ENCODE assay signal across 8 cellular contexts in the genomic region with DNA sequence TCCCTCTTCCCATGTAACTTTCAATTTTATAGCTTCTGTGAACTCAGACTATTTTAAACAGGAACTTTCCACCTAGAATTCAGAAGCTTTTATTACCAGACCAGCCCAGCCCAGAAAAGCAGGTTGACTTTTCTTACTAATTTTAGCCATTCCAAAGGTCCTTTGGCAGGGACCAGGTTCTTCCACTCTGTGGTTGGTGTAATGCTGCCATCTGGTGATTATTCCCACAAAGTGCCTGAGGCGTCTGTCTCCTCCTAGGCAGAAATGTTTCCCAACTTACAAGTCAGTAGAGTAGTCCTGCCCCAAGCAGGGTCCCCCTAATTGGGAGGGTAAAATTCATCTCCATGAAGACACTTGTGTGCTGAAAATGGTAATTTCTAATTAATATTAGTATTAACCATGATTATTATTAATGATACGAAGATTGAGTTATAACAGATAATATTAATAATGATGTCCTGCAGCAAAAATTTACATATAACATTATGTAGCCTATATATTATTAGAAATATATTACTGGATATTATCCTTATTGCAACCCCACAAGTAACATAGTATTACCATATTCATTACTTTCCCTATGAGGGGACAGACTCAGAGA. TPM values are rescaled to one million over a fixed set of nuclear protein-coding genes. Genes with fewer than 3 reads are reported as not detected.
DNase-seq lines count a peak whose midpoint lies in the region; ATAC-seq, FAIRE-seq and TF ChIP-seq lines count a peak whose summit lies in the region.

No MANE protein-coding gene starts in this region.

- H3K4me1 ChIP-seq in NT2/D1 (ENCODE audit: insufficient read depth, insufficient read length) (no peaks in the 10 kb centered on the region), H1 (replicated peaks in 1 of 4; ENCODE audit: control insufficient read depth in 3 of 4, insufficient read depth in 4 of 4, low read length in 3 of 4) (peaks cover 0 to 3% (median 1%) of the 10 kb centered on the region in 4 experiments; a peak in 2 of 7 replicates), mesendoderm (ENCODE audit: control insufficient read depth, low read depth, low read length) (no peaks in the 10 kb centered on the region)

- no peaks in the 10 kb centered on the region for H3K27me3 ChIP-seq in NT2/D1 (ENCODE audit: insufficient read depth, insufficient read length)
- no peaks in the 10 kb centered on the region for H3K27me3 ChIP-seq in H1 (replicated peaks in 1 of 4; ENCODE audit: control insufficient read depth in 3 of 4, extremely low read depth in 1 of 4, insufficient read depth in 3 of 4, low read length in 3 of 4)
- no peaks in the 10 kb centered on the region for H3K27me3 ChIP-seq in mesendoderm (ENCODE audit: insufficient read depth, low read length, poor library complexity)

- TF ChIP-seq RAD21 in Ishikawa (IDR thresholded peaks at IDR 0.05; ENCODE audit: low read depth) (peak; percentile 56), H1 (IDR thresholded peaks at IDR 0.05 in 1 of 2, conservative IDR thresholded peaks at IDR 0.05 in 1 of 2; ENCODE audit: low read depth in 2 of 2, low read length in 2 of 2) (peak; percentile 99)

- no peak overlapping the region for H2BK5ac ChIP-seq in H1 (ENCODE audit: low read depth, low read length)
- no peak overlapping the region for H2BK5ac ChIP-seq in mesendoderm (ENCODE audit: low read length)

- CTCF ChIA-PET in H1 (lab: Charles Lee; ENCODE audit: partially characterized antibody) = interaction anchor here (0.6 to 6.6 kb wide), 62 partner anchors 9 to 576 kb away, joined by 3 to 136 read pairs (median 4); no protein-coding TSS in a partner anchor
- CTCF ChIA-PET in activated CD4-positive, alpha-beta memory T cell treated with anti-CD3 and anti-CD28 coated beads for 36 hours (lab: Charles Lee) = interaction anchor here (1.2 to 1.4 kb wide), 2 partner anchors 190 to 499 kb away, joined by 3 to 4 read pairs; no protein-coding TSS in a partner anchor

- 36% methylated on average over 2 of the region's 2 CpGs; no CpG with 5 or more reads in 1 of the 2 experiments for WGBS in H1 (ENCODE audit: extremely low coverage in 1 of 2, insufficient coverage in 1 of 2, insufficient read length in 1 of 2, insufficient replicate concordance in 2 of 2, low coverage in 1 of 2, low lambda C conversion rate in 2 of 2, missing lambda C conversion rate in 1 of 2), 2 experiments
- no CpG with 5 or more reads among the region's 2 CpGs for WGBS in mesendoderm (ENCODE audit: extremely low coverage, insufficient coverage, low lambda C conversion rate)

- FAIRE-seq in D721Med (lab: Jason Lieb, UNC) (no peak), H1 (lab: Jason Lieb, UNC) (peak; percentile 75)

- TF ChIP-seq EP300 in Ishikawa (IDR thresholded peaks at IDR 0.05; ENCODE audit: borderline replicate concordance) = no peak
- no peak for TF ChIP-seq EP300 in H1 (IDR thresholded peaks at IDR 0.05; ENCODE audit: borderline replicate concordance in 1 of 2, low read depth in 2 of 2, low read length in 2 of 2)

- no peaks in the 10 kb centered on the region for H3K9me3 Mint-ChIP-seq in activated CD4-positive, alpha-beta memory T cell treated with anti-CD3 and anti-CD28 coated beads for 36 hours

- H3K4ac ChIP-seq in H1 (replicated peaks; ENCODE audit: insufficient read length, low read depth, low read length) (no peak overlapping the region), mesendoderm (ENCODE audit: low read depth, low read length) (no peak overlapping the region)

- H3K14ac ChIP-seq in H1 (ENCODE audit: insufficient read length) = no peak overlapping the region

- H3K56ac ChIP-seq in H1 (replicated peaks; ENCODE audit: insufficient read length, low read depth, low read length) (no peak overlapping the region), mesendoderm (ENCODE audit: low read length) (no peak overlapping the region)

- H3K23ac ChIP-seq in H1 (ENCODE audit: insufficient read length) = no peak overlapping the region
- no peak overlapping the region for H3K23ac ChIP-seq in mesendoderm (ENCODE audit: low read length)

- no peaks in the 10 kb centered on the region for H3K27me3 Mint-ChIP-seq in activated CD4-positive, alpha-beta memory T cell treated with anti-CD3 and anti-CD28 coated beads for 36 hours

- H3K9me3 ChIP-seq in NT2/D1 (ENCODE audit: insufficient read depth, low read length) = no peaks in the 10 kb centered on the region
- no peaks in the 10 kb centered on the region for H3K9me3 ChIP-seq in H1 (ENCODE audit: insufficient read depth in 2 of 2, low read depth in 1 of 2, low read length in 1 of 2)

- H3K36me3 Mint-ChIP-seq in activated CD4-positive, alpha-beta memory T cell treated with anti-CD3 and anti-CD28 coated beads for 36 hours = no peaks in the 10 kb centered on the region

- no peak overlapping the region for H2AFZ ChIP-seq in H1 (ENCODE audit: low read length)

- POLR2A ChIA-PET in H1 (lab: Charles Lee; ENCODE audit: partially characterized antibody) = interaction anchor here (1.0 to 1.1 kb wide), 2 partner anchors 260 to 441 kb away, joined by 3 read pairs; no protein-coding TSS in a partner anchor
- POLR2A ChIA-PET in activated CD4-positive, alpha-beta memory T cell treated with anti-CD3 and anti-CD28 coated beads for 36 hours (lab: Charles Lee) = no interaction called here

- H3K27ac Mint-ChIP-seq in activated CD4-positive, alpha-beta memory T cell treated with anti-CD3 and anti-CD28 coated beads for 36 hours = no peak overlapping the region

- H2BK20ac ChIP-seq in H1 (ENCODE audit: low read length) = no peak overlapping the region

- no peak overlapping the region for H2AK5ac ChIP-seq in H1 (ENCODE audit: low read depth, low read length)
- H2AK5ac ChIP-seq in mesendoderm (ENCODE audit: low read length) = no peak overlapping the region

- intact Hi-C loops in activated CD4-positive, alpha-beta memory T cell treated with anti-CD3 and anti-CD28 coated beads for 36 hours (cut with micrococcal nuclease) = loop anchor here (10.0 kb wide), 1 partner anchor 189 kb away; no protein-coding TSS in a partner anchor

- ATAC-seq in HG03460 (IDR thresholded peaks at IDR 0.05; ENCODE audit: unreplicated experiment) = no peak

- peaks cover 1% of the 10 kb centered on the region; the same call in 1 of the 2 replicates for H3K23me2 ChIP-seq in H1 (ENCODE audit: low read depth, low read length)

- H4K5ac ChIP-seq in H1 (ENCODE audit: insufficient read length, low read depth, low read length) = no peak overlapping the region
- no peak overlapping the region for H4K5ac ChIP-seq in mesendoderm (ENCODE audit: low read length)

- H3K9ac ChIP-seq in NT2/D1 (ENCODE audit: insufficient read length, low read depth) (no peak overlapping the region), H1 (replicated peaks in 1 of 4; ENCODE audit: extremely low read depth in 1 of 4, low read depth in 3 of 4, low read length in 3 of 4) (no peak overlapping the region), mesendoderm (ENCODE audit: low read length) (no peak overlapping the region)

- H2BK12ac ChIP-seq in H1 (ENCODE audit: low read depth, low read length) = no peak overlapping the region

- no peaks in the 10 kb centered on the region for H3K4me1 Mint-ChIP-seq in activated CD4-positive, alpha-beta memory T cell treated with anti-CD3 and anti-CD28 coated beads for 36 hours (ENCODE audit: low read depth)

- H3K18ac ChIP-seq in H1 (ENCODE audit: extremely low read depth, low read length) = no peak overlapping the region
- H3K18ac ChIP-seq in mesendoderm (ENCODE audit: low read length) = no peak overlapping the region

- TF ChIP-seq POLR2A in H1 (IDR thresholded peaks at IDR 0.05; ENCODE audit: control extremely low read depth in 1 of 2, low read depth in 2 of 2, low read length in 2 of 2) = no peak

- H4K8ac ChIP-seq in H1 (ENCODE audit: extremely low read depth, insufficient read depth, low read length) (no peak overlapping the region), mesendoderm (ENCODE audit: low read depth, low read length) (no peak overlapping the region)

- TF ChIP-seq CTCF in D721Med (IDR thresholded peaks at IDR 0.05; ENCODE audit: insufficient read depth, missing control alignments) = peak; percentile 77
- TF ChIP-seq CTCF in H1 (IDR thresholded peaks at IDR 0.05; ENCODE audit: control extremely low read depth in 1 of 3, insufficient read depth in 1 of 3, low read depth in 1 of 3, low read length in 3 of 3) = peak; percentile 52 to 92 (median 83)

- H3K79me2 ChIP-seq in H1 (ENCODE audit: control insufficient read depth in 1 of 2, insufficient read depth in 2 of 2, low read length in 2 of 2) (no peaks in the 10 kb centered on the region), mesendoderm (ENCODE audit: control insufficient read depth, insufficient read depth, low read length) (no peaks in the 10 kb centered on the region)

- H3K27ac ChIP-seq in H1 (ENCODE audit: low read depth, low read length) = no peak overlapping the region
- no peak overlapping the region for H3K27ac ChIP-seq in mesendoderm (ENCODE audit: low read depth, low read length)

- no peaks in the 10 kb centered on the region for H3K36me3 ChIP-seq in NT2/D1 (ENCODE audit: insufficient read depth, insufficient read length, low read length)
- H3K36me3 ChIP-seq in H1 (ENCODE audit: control insufficient read depth in 2 of 4, insufficient read depth in 4 of 4, low read length in 3 of 4) = no peaks in the 10 kb centered on the region
- H3K36me3 ChIP-seq in mesendoderm (ENCODE audit: control insufficient read depth, insufficient read depth, low read length) = no peaks in the 10 kb centered on the region

- H3K4me2 ChIP-seq in H1 (ENCODE audit: insufficient read depth in 1 of 2, low read depth in 2 of 2, low read length in 2 of 2) (no peak overlapping the region), mesendoderm (ENCODE audit: low read length) (no peak overlapping the region)

- DNase-seq in D721Med (ENCODE audit: insufficient read length, low spot score) (no peak), NT2/D1 (ENCODE audit: low read depth, low spot score) (peak; percentile 88), H1 (ENCODE audit: low read depth in 1 of 2, low spot score in 2 of 2) (peak in 1 of 2 experiments; percentile 60), mesendoderm (peak; percentile 83), mesenteric fat pad (ENCODE audit: low spot score) (no peak)
- DNase-seq in activated CD4-positive, alpha-beta memory T cell treated with anti-CD3 and anti-CD28 coated beads for 36 hours = no peak

- H3K4me3 Mint-ChIP-seq in activated CD4-positive, alpha-beta memory T cell treated with anti-CD3 and anti-CD28 coated beads for 36 hours = no peak overlapping the region

- H2BK120ac ChIP-seq in H1 (replicated peaks; ENCODE audit: low read depth, low read length) (no peak overlapping the region), mesendoderm (ENCODE audit: low read depth, low read length) (no peak overlapping the region)

- H2BK15ac ChIP-seq in H1 (ENCODE audit: low read length) = no peak overlapping the region
- no peak overlapping the region for H2BK15ac ChIP-seq in mesendoderm (replicated peaks; ENCODE audit: low read depth)

- H3K79me1 ChIP-seq in H1 (ENCODE audit: low read depth, low read length) = no peaks in the 10 kb centered on the region
- H3K79me1 ChIP-seq in mesendoderm (ENCODE audit: low read length) = no peaks in the 10 kb centered on the region

- H3K4me3 ChIP-seq in NT2/D1 (ENCODE audit: insufficient read length, low read depth) (no peak overlapping the region), H1 (ENCODE audit: extremely low read depth in 1 of 4, insufficient read depth in 2 of 4, low read depth in 3 of 4, low read length in 4 of 4) (no peak overlapping the region), mesendoderm (ENCODE audit: low read length) (no peak overlapping the region)

- no peaks in the 10 kb centered on the region for H4K20me1 ChIP-seq in H1 (replicated peaks in 1 of 2; ENCODE audit: control insufficient read depth in 1 of 2, insufficient read depth in 2 of 2, low read length in 2 of 2)

- no peak overlapping the region for H4K91ac ChIP-seq in H1 (replicated peaks; ENCODE audit: insufficient read length, low read length)

RNA-seq across cellular contexts. Expression of a gene that starts 53.0 kb away (rescaled TPM):
- 2.5 and 3.8 TPM in 2 replicates for total RNA-seq in H1 (2021; fragmentation: NEBNext Ultra II Directional; extraction: Animal tissue kit (Norgen Biotek cat#: 25700))
- polyA plus RNA-seq in H1 (2011; rRNA removed) = 0.50 and 1.5 TPM in 2 replicates
- 1.1 TPM for polyA plus RNA-seq in H1 (2011; cell fraction: cytosol; rRNA removed)
- 0.29 TPM for polyA plus RNA-seq in H1 (2011; cell fraction: nucleus; rRNA removed)
- 1.5 to 2.4 TPM (median 1.8 TPM) in 4 replicates for polyA plus RNA-seq in H1 (2012, experiment 1 of 2)
- 1.2 TPM for polyA plus RNA-seq in H1 (2012, experiment 2 of 2)
- polyA plus RNA-seq in H1 (2013, experiment 1 of 2) = 1.8 TPM
- polyA plus RNA-seq in H1 (2013, experiment 2 of 2) = 2.0 TPM
- polyA minus RNA-seq in H1 (2011; rRNA and poly(A)+ RNA removed) = 0.59 and 1.6 TPM in 2 replicates
- polyA minus RNA-seq in H1 (2011; cell fraction: cytosol; rRNA and poly(A)+ RNA removed) = 1.8 TPM
- 1.8 TPM for polyA minus RNA-seq in H1 (2011; cell fraction: nucleus; rRNA and poly(A)+ RNA removed)
- polyA plus RNA-seq in mesendoderm (2013, experiment 1 of 2) = 1.9 TPM
- 1.6 TPM for polyA plus RNA-seq in mesendoderm (2013, experiment 2 of 2)
- not detected for total RNA-seq in mesenteric fat pad
- not detected for total RNA-seq in activated CD4-positive, alpha-beta memory T cell treated with anti-CD3 and anti-CD28 coated beads for 36 hours

Comparison
In these comparisons a context has a peak if more than half of its experiments do, and no peak if none do; other contexts are left out.
1. DNase-seq: peak in NT2/D1 (single experiment) and mesendoderm (single experiment); none in D721Med (single experiment), mesenteric fat pad (single experiment) and activated CD4-positive, alpha-beta memory T cell treated with anti-CD3 and anti-CD28 coated beads for 36 hours (single experiment).